Comparison of ENCODE assay signal across 19 cellular contexts in genomic region chr3:97680210-97680609, GRCh38.
"Had no signal": no experiment of that assay in that cellular context is flagged by ENCODE, and none has a peak within 500 bp of the region (broad histone marks: within the 10 kb centered on the region; RNA-seq: fewer than 3 reads in every experiment).

No MANE protein-coding gene starts in this region.

- H3K27ac ChIP-seq: epithelial cell of prostate, esophagus squamous epithelium, neutrophil, psoas muscle, right lobe of liver, testis, tibial nerve, upper lobe of right lung, vagina had no signal

- H3K27me3 ChIP-seq: esophagus squamous epithelium, neutrophil, right lobe of liver, testis, tibial nerve, upper lobe of right lung, vagina had no signal

- H3K4me1 ChIP-seq: psoas muscle, right lobe of liver, testis, tibial nerve, upper lobe of right lung, vagina had no signal

- DNase-seq: effector memory CD4-positive, alpha-beta T cell; esophagus squamous epithelium; foreskin fibroblast; mucosa of descending colon; naive thymus-derived CD8-positive, alpha-beta T cell; psoas muscle; retina; right lobe of liver; stimulated activated CD4-positive, alpha-beta T cell treated with anti-CD3 and anti-CD28 coated beads, Interleukin-4, amount 100 ng/mL, for 1 hour; stimulated activated CD8-positive, alpha-beta memory T cell treated with anti-CD3 and anti-CD28 coated beads, Interleukin-4, amount 100 ng/mL, for 48 hours; stimulated activated naive CD8-positive, alpha-beta T cell treated with anti-CD3 and anti-CD28 coated beads, Interleukin-15, amount 100 ng/mL, for 72 hours; testis; upper lobe of right lung had no signal

- H3K4me3 ChIP-seq: esophagus squamous epithelium, mucosa of descending colon, psoas muscle, right lobe of liver, testis, tibial nerve, upper lobe of right lung, vagina had no signal

- H3K27me3 Mint-ChIP-seq: stimulated activated naive CD8-positive, alpha-beta T cell treated with anti-CD3 and anti-CD28 coated beads, Interleukin-15, amount 100 ng/mL, for 72 hours had no signal

- H3K4me1 Mint-ChIP-seq: naive thymus-derived CD8-positive, alpha-beta T cell; stimulated activated memory B cell treated with anti-CD40 and anti-IgM and Interleukin-4, amounts not matched to agents 10 μg/mL and 1 μg/mL and 100 μg/mL, for 72 hours; stimulated activated naive CD8-positive, alpha-beta T cell treated with anti-CD3 and anti-CD28 coated beads, Interleukin-15, amount 100 ng/mL, for 72 hours had no signal

- H3K27ac Mint-ChIP-seq: stimulated activated memory B cell treated with anti-CD40 and anti-IgM and Interleukin-4, amounts not matched to agents 10 μg/mL and 1 μg/mL and 100 μg/mL, for 72 hours; stimulated activated naive CD8-positive, alpha-beta T cell treated with anti-CD3 and anti-CD28 coated beads, Interleukin-15, amount 100 ng/mL, for 72 hours had no signal

- H3K4me3 Mint-ChIP-seq: naive thymus-derived CD8-positive, alpha-beta T cell; stimulated activated memory B cell treated with anti-CD40 and anti-IgM and Interleukin-4, amounts not matched to agents 10 μg/mL and 1 μg/mL and 100 μg/mL, for 72 hours; stimulated activated naive CD8-positive, alpha-beta T cell treated with anti-CD3 and anti-CD28 coated beads, Interleukin-15, amount 100 ng/mL, for 72 hours had no signal

- H3K9me3 Mint-ChIP-seq: naive thymus-derived CD8-positive, alpha-beta T cell; stimulated activated memory B cell treated with anti-CD40 and anti-IgM and Interleukin-4, amounts not matched to agents 10 μg/mL and 1 μg/mL and 100 μg/mL, for 72 hours; stimulated activated naive CD8-positive, alpha-beta T cell treated with anti-CD3 and anti-CD28 coated beads, Interleukin-15, amount 100 ng/mL, for 72 hours had no signal

- ATAC-seq: mucosa of descending colon; naive thymus-derived CD8-positive, alpha-beta T cell; psoas muscle; right lobe of liver; stimulated activated memory B cell treated with anti-CD40 and anti-IgM and Interleukin-4, amounts not matched to agents 10 μg/mL and 1 μg/mL and 100 μg/mL, for 72 hours; stimulated activated naive CD8-positive, alpha-beta T cell treated with anti-CD3 and anti-CD28 coated beads, Interleukin-15, amount 100 ng/mL, for 72 hours; upper lobe of right lung had no signal

- H3K36me3 Mint-ChIP-seq: naive thymus-derived CD8-positive, alpha-beta T cell; stimulated activated memory B cell treated with anti-CD40 and anti-IgM and Interleukin-4, amounts not matched to agents 10 μg/mL and 1 μg/mL and 100 μg/mL, for 72 hours had no signal

- H3K36me3 ChIP-seq: esophagus squamous epithelium, neutrophil, right lobe of liver, tibial nerve, upper lobe of right lung, vagina had no signal

- FAIRE-seq: endometrium had no signal
